In the genomic region with DNA sequence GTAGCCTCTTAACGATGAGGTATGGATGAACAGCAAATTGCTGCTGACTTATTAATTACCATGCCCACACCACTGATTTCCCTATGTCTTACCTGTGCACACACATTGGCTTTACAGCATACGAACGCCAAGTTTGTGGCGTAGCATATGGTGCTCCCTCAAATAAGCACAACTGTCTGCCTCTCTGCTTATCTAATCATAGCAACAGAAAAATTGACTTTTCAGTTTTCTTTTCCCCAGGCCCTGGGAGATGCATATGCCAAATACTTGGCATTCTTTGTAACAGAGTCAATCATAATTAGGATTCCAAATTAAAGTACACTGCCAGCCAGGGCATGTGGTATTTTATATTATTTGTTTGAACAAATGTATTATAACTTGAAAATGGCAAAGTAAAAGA, we compare ENCODE assay signal across 18 cellular contexts.
DNase-seq lines count a peak whose midpoint lies in the region; ATAC-seq, FAIRE-seq and TF ChIP-seq lines count a peak whose summit lies in the region.
"Had no signal": no experiment of that assay in that cellular context is flagged by ENCODE, and none has a peak within 500 bp of the region (broad histone marks: within the 10 kb centered on the region; RNA-seq: fewer than 3 reads in every experiment).

No MANE protein-coding gene starts in this region.

- H3K36me3 ChIP-seq in H1 (ENCODE audit: control insufficient read depth in 2 of 4, insufficient read depth in 4 of 4, low read length in 3 of 4) (0 out of 8 replicates have a peak, but pooled peaks cover 0 to 2% (median 0%) of the 10 kb centered on the region in 4 experiments), pancreas (no peaks in the 10 kb centered on the region)
- H3K36me3 ChIP-seq: BLaER1 treated with 17β-estradiol and CSF1 and Interleukin-3, amounts not matched to agents 10 nM and 100 nM; esophagus muscularis mucosa; sigmoid colon had no signal

- 93% methylated on average over 4 of the region's 4 CpGs; no CpG with 5 or more reads in 1 of the 2 experiments for WGBS in H1 (ENCODE audit: extremely low coverage in 1 of 2, insufficient coverage in 1 of 2, insufficient read length in 1 of 2, insufficient replicate concordance in 2 of 2, low coverage in 1 of 2, low lambda C conversion rate in 2 of 2, missing lambda C conversion rate in 1 of 2), 2 experiments
- WGBS in pancreas, 2 donors, result 34 to 35% methylated on average over 4 of the region's 4 CpGs

- H4K8ac ChIP-seq in H1 (ENCODE audit: extremely low read depth, insufficient read depth, low read length), result no peak overlapping the region

- TF ChIP-seq EP300 in H1 (IDR thresholded peaks at IDR 0.05; ENCODE audit: borderline replicate concordance in 1 of 2, low read depth in 2 of 2, low read length in 2 of 2), result no peak

- no peaks in the 10 kb centered on the region for H3K36me3 Mint-ChIP-seq in activated T-helper 17 cell treated with anti-CD3 and anti-CD28 coated beads, Interleukin-2, amount 50 U/mL, for 72 hours (ENCODE audit: low read depth)
- no peaks in the 10 kb centered on the region for H3K36me3 Mint-ChIP-seq in naive thymus-derived CD8-positive, alpha-beta T cell

- H3K4me1 ChIP-seq in H1 (replicated peaks in 1 of 4; ENCODE audit: control insufficient read depth in 3 of 4, insufficient read depth in 4 of 4, low read length in 3 of 4) (peaks cover 0 to 2% (median 0%) of the 10 kb centered on the region in 4 experiments; a peak in 2 of 7 replicates), pancreas (peaks cover 0 to 8% (median 0%) of the 10 kb centered on the region in 3 donors)
- H3K4me1 ChIP-seq: BLaER1 treated with 17β-estradiol and CSF1 and Interleukin-3, amounts not matched to agents 10 nM and 100 nM had no signal

- no peak overlapping the region for H3K23ac ChIP-seq in H1 (ENCODE audit: insufficient read length)

- no peak overlapping the region for H3K27ac ChIP-seq in H1 (ENCODE audit: low read depth, low read length)
- H3K27ac ChIP-seq in pancreas, result peak overlapping the region in 2 of 4 donors; percentile 27 to 49
- H3K27ac ChIP-seq: BLaER1 treated with 17β-estradiol and CSF1 and Interleukin-3, amounts not matched to agents 10 nM and 100 nM had no signal

- no peak overlapping the region for H3K4me2 ChIP-seq in H1 (ENCODE audit: insufficient read depth in 1 of 2, low read depth in 2 of 2, low read length in 2 of 2)
- H3K4me2 ChIP-seq: BLaER1 treated with 17β-estradiol and CSF1 and Interleukin-3, amounts not matched to agents 10 nM and 100 nM had no signal

- H4K20me1 ChIP-seq in H1 (replicated peaks in 1 of 2; ENCODE audit: control insufficient read depth in 1 of 2, insufficient read depth in 2 of 2, low read length in 2 of 2), result no peaks in the 10 kb centered on the region
- H4K20me1 ChIP-seq: BLaER1 treated with 17β-estradiol and CSF1 and Interleukin-3, amounts not matched to agents 10 nM and 100 nM had no signal

- no peak overlapping the region for H2BK20ac ChIP-seq in H1 (ENCODE audit: low read length)

- H3K4me1 Mint-ChIP-seq in activated T-helper 17 cell treated with anti-CD3 and anti-CD28 coated beads, Interleukin-2, amount 50 U/mL, for 72 hours, result no peaks in the 10 kb centered on the region
- no peaks in the 10 kb centered on the region for H3K4me1 Mint-ChIP-seq in naive thymus-derived CD8-positive, alpha-beta T cell
- H3K4me1 Mint-ChIP-seq: activated CD4-positive, alpha-beta T cell treated with anti-CD3 and anti-CD28 coated beads, Interleukin-2, amount 10 ng/mL, durations not matched to agents 7 days and 5 days had no signal

- H3K9me3 Mint-ChIP-seq in activated T-helper 17 cell treated with anti-CD3 and anti-CD28 coated beads, Interleukin-2, amount 50 U/mL, for 72 hours, result peaks cover 8% of the 10 kb centered on the region
- peaks cover 0 to 8% (median 2%) of the 10 kb centered on the region in 9 donors for H3K9me3 Mint-ChIP-seq in naive thymus-derived CD8-positive, alpha-beta T cell
- H3K9me3 Mint-ChIP-seq: activated CD4-positive, alpha-beta T cell treated with anti-CD3 and anti-CD28 coated beads, Interleukin-2, amount 10 ng/mL, durations not matched to agents 7 days and 5 days had no signal

- 0 out of 2 replicates have a peak overlapping the region, but pooled peaks have one; percentile 60 for H2AK5ac ChIP-seq in H1 (ENCODE audit: low read depth, low read length)

- peak; percentile 32 to 88 (median 78) for ATAC-seq in pancreas
- no peak for ATAC-seq in activated T-helper 17 cell treated with anti-CD3 and anti-CD28 coated beads, Interleukin-2, amount 50 U/mL, for 72 hours (replicated peaks)
- ATAC-seq in naive thymus-derived CD8-positive, alpha-beta T cell, result no peak
- ATAC-seq: HepG2 had no signal

- no peaks in the 10 kb centered on the region for H3K79me1 ChIP-seq in H1 (ENCODE audit: low read depth, low read length)

- no peaks in the 10 kb centered on the region for H3K27me3 Mint-ChIP-seq in activated T-helper 17 cell treated with anti-CD3 and anti-CD28 coated beads, Interleukin-2, amount 50 U/mL, for 72 hours
- H3K27me3 Mint-ChIP-seq in naive thymus-derived CD8-positive, alpha-beta T cell, result peaks cover 0 to 10% (median 1%) of the 10 kb centered on the region in 5 donors
- H3K27me3 Mint-ChIP-seq: activated CD4-positive, alpha-beta T cell treated with anti-CD3 and anti-CD28 coated beads, Interleukin-2, amount 10 ng/mL, durations not matched to agents 7 days and 5 days; activated T-cell treated with anti-CD3 and anti-CD28 coated beads, Interleukin-2, amount 50 U/mL, for 24 hours had no signal

- CTCF ChIA-PET in H1 (lab: Charles Lee; ENCODE audit: partially characterized antibody), result no interaction called here

- no peak overlapping the region for H3K18ac ChIP-seq in H1 (ENCODE audit: extremely low read depth, low read length)

- intact Hi-C loops in pancreas (cut with DNase I), result no loop called here

- no peak overlapping the region; the same call in 1 of the 2 replicates for H2BK12ac ChIP-seq in H1 (ENCODE audit: low read depth, low read length)

- no peaks in the 10 kb centered on the region for H3K23me2 ChIP-seq in H1 (ENCODE audit: low read depth, low read length)

- no peak for FAIRE-seq in H1 (lab: Jason Lieb, UNC)
- no peak for FAIRE-seq in pancreas (lab: Jason Lieb, UNC)
- FAIRE-seq: HepG2, urothelium cell line had no signal

- H2AFZ ChIP-seq in H1 (ENCODE audit: low read length), result no peak overlapping the region

- H3K4me3 ChIP-seq in H1 (ENCODE audit: extremely low read depth in 1 of 4, insufficient read depth in 2 of 4, low read depth in 3 of 4, low read length in 4 of 4), result no peak overlapping the region
- no peak overlapping the region for H3K4me3 ChIP-seq in pancreas
- H3K4me3 ChIP-seq: BLaER1 treated with 17β-estradiol and CSF1 and Interleukin-3, amounts not matched to agents 10 nM and 100 nM; dorsolateral prefrontal cortex; esophagus muscularis mucosa; sigmoid colon had no signal

- no peak overlapping the region for H3K9ac ChIP-seq in H1 (replicated peaks in 1 of 4; ENCODE audit: extremely low read depth in 1 of 4, low read depth in 3 of 4, low read length in 3 of 4)
- H3K9ac ChIP-seq: BLaER1 treated with 17β-estradiol and CSF1 and Interleukin-3, amounts not matched to agents 10 nM and 100 nM had no signal

- no peak overlapping the region for H2BK5ac ChIP-seq in H1 (ENCODE audit: low read depth, low read length)

- POLR2A ChIA-PET in H1 (lab: Charles Lee; ENCODE audit: partially characterized antibody), result no interaction called here
- POLR2A ChIA-PET in naive thymus-derived CD8-positive, alpha-beta T cell (lab: Charles Lee), result no interaction called here

- no peak overlapping the region for H3K27ac Mint-ChIP-seq in activated T-helper 17 cell treated with anti-CD3 and anti-CD28 coated beads, Interleukin-2, amount 50 U/mL, for 72 hours
- no peak overlapping the region for H3K27ac Mint-ChIP-seq in naive thymus-derived CD8-positive, alpha-beta T cell
- H3K27ac Mint-ChIP-seq: activated CD4-positive, alpha-beta T cell treated with anti-CD3 and anti-CD28 coated beads, Interleukin-2, amount 10 ng/mL, durations not matched to agents 7 days and 5 days; activated T-cell treated with anti-CD3 and anti-CD28 coated beads, Interleukin-2, amount 50 U/mL, for 24 hours had no signal

- H3K79me2 ChIP-seq in H1 (ENCODE audit: control insufficient read depth in 1 of 2, insufficient read depth in 2 of 2, low read length in 2 of 2), result no peaks in the 10 kb centered on the region

- H3K4ac ChIP-seq in H1 (replicated peaks; ENCODE audit: insufficient read length, low read depth, low read length), result no peak overlapping the region

- H3K4me3 Mint-ChIP-seq in activated T-helper 17 cell treated with anti-CD3 and anti-CD28 coated beads, Interleukin-2, amount 50 U/mL, for 72 hours, result no peak overlapping the region
- no peak overlapping the region for H3K4me3 Mint-ChIP-seq in naive thymus-derived CD8-positive, alpha-beta T cell
- H3K4me3 Mint-ChIP-seq: activated CD4-positive, alpha-beta T cell treated with anti-CD3 and anti-CD28 coated beads, Interleukin-2, amount 10 ng/mL, durations not matched to agents 7 days and 5 days; activated T-cell treated with anti-CD3 and anti-CD28 coated beads, Interleukin-2, amount 50 U/mL, for 24 hours had no signal

- no peak for TF ChIP-seq RAD21 in H1 (IDR thresholded peaks at IDR 0.05 in 1 of 2, conservative IDR thresholded peaks at IDR 0.05 in 1 of 2; ENCODE audit: low read depth in 2 of 2, low read length in 2 of 2)

- no peak overlapping the region for H4K91ac ChIP-seq in H1 (replicated peaks; ENCODE audit: insufficient read length, low read length)

- DNase-seq in GM03348 (ENCODE audit: low spot score), result peak; percentile 37
- DNase-seq in RPMI7951 (ENCODE audit: low read depth), result peak; percentile 4
- DNase-seq in H1 (ENCODE audit: low read depth in 1 of 2, low spot score in 2 of 2), result no peak
- DNase-seq in pancreas, result peak in 1 of 6 donors; percentile 19
- DNase-seq in naive thymus-derived CD8-positive, alpha-beta T cell, result no peak
- no peak for DNase-seq in NCI-H1417 (lab: John Stamatoyannopoulos, UW)
- DNase-seq in midbrain (lab: John Stamatoyannopoulos, UW), result no peak
- DNase-seq: activated CD4-positive, alpha-beta T cell treated with anti-CD3 and anti-CD28 coated beads, Interleukin-2, amount 10 ng/mL, durations not matched to agents 7 days and 5 days; activated T-cell treated with anti-CD3 and anti-CD28 coated beads, Interleukin-2, amount 50 U/mL, for 24 hours; dorsolateral prefrontal cortex; GOT3; sigmoid colon; stimulated activated naive CD4-positive, alpha-beta T cell had no signal

- H4K5ac ChIP-seq in H1 (ENCODE audit: insufficient read length, low read depth, low read length), result no peak overlapping the region

- no peak overlapping the region for H3K56ac ChIP-seq in H1 (replicated peaks; ENCODE audit: insufficient read length, low read depth, low read length)

- H2BK120ac ChIP-seq in H1 (replicated peaks; ENCODE audit: low read depth, low read length), result no peak overlapping the region

- TF ChIP-seq CTCF in H1 (IDR thresholded peaks at IDR 0.05; ENCODE audit: control extremely low read depth in 1 of 3, insufficient read depth in 1 of 3, low read depth in 1 of 3, low read length in 3 of 3) (no peak), pancreas (IDR thresholded peaks at IDR 0.05) (no peak)

- TF ChIP-seq POLR2A in H1 (IDR thresholded peaks at IDR 0.05; ENCODE audit: control extremely low read depth in 1 of 2, low read depth in 2 of 2, low read length in 2 of 2), result no peak

- no peak overlapping the region for H3K14ac ChIP-seq in H1 (ENCODE audit: insufficient read length)

- H3K27me3 ChIP-seq in H1 (replicated peaks in 1 of 4; ENCODE audit: control insufficient read depth in 3 of 4, extremely low read depth in 1 of 4, insufficient read depth in 3 of 4, low read length in 3 of 4), result no peaks in the 10 kb centered on the region
- no peaks in the 10 kb centered on the region for H3K27me3 ChIP-seq in pancreas
- H3K27me3 ChIP-seq: BLaER1 treated with 17β-estradiol and CSF1 and Interleukin-3, amounts not matched to agents 10 nM and 100 nM; dorsolateral prefrontal cortex; esophagus muscularis mucosa; sigmoid colon had no signal

- H3K9me3 ChIP-seq in H1 (ENCODE audit: insufficient read depth in 2 of 2, low read depth in 1 of 2, low read length in 1 of 2) (peaks cover 6 to 8% of the 10 kb centered on the region in 2 experiments), pancreas (no peaks in the 10 kb centered on the region)
- H3K9me3 ChIP-seq: esophagus muscularis mucosa, sigmoid colon had no signal

- no peak overlapping the region for H2BK15ac ChIP-seq in H1 (ENCODE audit: low read length)

Comparison
In these comparisons a context has a peak if more than half of its experiments do, and no peak if none do; other contexts are left out.
1. DNase-seq: peak in GM03348 (single experiment) and RPMI7951 (single experiment); none in H1 (0 of 2), naive thymus-derived CD8-positive, alpha-beta T cell (0 of 10), NCI-H1417 (0 of 3) and midbrain (single experiment).
2. ATAC-seq: peak in pancreas (4 of 4); none in activated T-helper 17 cell treated with anti-CD3 and anti-CD28 coated beads, Interleukin-2, amount 50 U/mL, for 72 hours (single experiment) and naive thymus-derived CD8-positive, alpha-beta T cell (0 of 2).